7 cellular contexts compared by ENCODE assay signal in genomic region chr19:49512970-49513745, GRCh38. TPM values are rescaled to one million over a fixed set of nuclear protein-coding genes. Genes with fewer than 3 reads are reported as not detected.
A peak's percentile ranks its signal among the peaks of the same experiment; 100 is the strongest.
DNase-seq lines count a peak whose midpoint lies in the region; ATAC-seq and TF ChIP-seq lines count a peak whose summit lies in the region.

No MANE protein-coding gene starts in this region.

- H3K9me3 ChIP-seq in iPS-20b (ENCODE audit: insufficient read depth, low read depth, low read length) (no peaks in the 10 kb centered on the region), smooth muscle cell (replicated peaks; ENCODE audit: low read depth) (no peaks in the 10 kb centered on the region)

- no peaks in the 10 kb centered on the region for H3K79me2 ChIP-seq in smooth muscle cell (ENCODE audit: low read depth)

- ATAC-seq in GM18867 (IDR thresholded peaks at IDR 0.05; ENCODE audit: unreplicated experiment): no peak

- H3K27ac ChIP-seq in iPS-20b (ENCODE audit: low read length) (peak overlapping the region; percentile 78), smooth muscle cell (ENCODE audit: low read depth) (peak overlapping the region; percentile 43)

- H4K20me1 ChIP-seq in smooth muscle cell (ENCODE audit: low read depth): no peaks in the 10 kb centered on the region

- 2% methylated on average over 28 of the region's 50 CpGs for WGBS in smooth muscle cell (ENCODE audit: low lambda C conversion rate)

- H3K27me3 ChIP-seq in iPS-20b (ENCODE audit: insufficient read depth, low read length) (no peaks in the 10 kb centered on the region), smooth muscle cell (ENCODE audit: low read depth) (no peaks in the 10 kb centered on the region)

- H3K4me1 ChIP-seq in iPS-20b (ENCODE audit: insufficient read depth, low read length) (peaks cover 8% of the 10 kb centered on the region; the same call in 1 of the 2 replicates), smooth muscle cell (ENCODE audit: low read depth) (peaks cover 11% of the 10 kb centered on the region)

- TF ChIP-seq POLR2A in GM19099 (IDR thresholded peaks at IDR 0.05; ENCODE audit: extremely low read depth, insufficient read length, low read depth): peak; percentile 42

- H3K4me2 ChIP-seq in smooth muscle cell: peak overlapping the region; percentile 99

- H3F3A ChIP-seq in smooth muscle cell (ENCODE audit: low read depth): no peaks in the 10 kb centered on the region

- H3K36me3 ChIP-seq in iPS-20b (ENCODE audit: insufficient read depth, low read depth, low read length): peaks cover 10% of the 10 kb centered on the region
- no peaks in the 10 kb centered on the region for H3K36me3 ChIP-seq in smooth muscle cell (ENCODE audit: low read depth)

- peak overlapping the region; percentile 86 for H2AFZ ChIP-seq in smooth muscle cell (ENCODE audit: low read depth)

- H3K9ac ChIP-seq in iPS-20b (ENCODE audit: low read depth, low read length): peak overlapping the region; percentile 78
- H3K9ac ChIP-seq in smooth muscle cell (ENCODE audit: low read depth): peak overlapping the region; percentile 61

- DNase-seq in NCI-H510A treated with DMSO at 0.1 percent for 48 hours (lab: John Stamatoyannopoulos, UW) (peak; percentile 65), astrocyte of the hippocampus (ENCODE audit: low read depth, low spot score) (peak; percentile 55), smooth muscle cell (lab: John Stamatoyannopoulos, UW; ENCODE audit: unreplicated experiment) (no peak), GM10266 (ENCODE audit: extremely low spot score) (no peak)

- no peak for TF ChIP-seq CTCF in smooth muscle cell (IDR thresholded peaks at IDR 0.05; ENCODE audit: borderline replicate concordance, insufficient read depth, poor library complexity, severe bottlenecking)
- TF ChIP-seq CTCF in GM10266 (IDR thresholded peaks at IDR 0.05; ENCODE audit: control insufficient read depth, insufficient read depth, low read depth, missing control alignments): no peak

- peak overlapping the region; percentile 76 for H3K4me3 ChIP-seq in iPS-20b (ENCODE audit: low read length)
- peak overlapping the region; percentile 95 for H3K4me3 ChIP-seq in smooth muscle cell

RNA-seq across cellular contexts. Expression of gene FCGRT, which starts 0.7 kb away (rescaled TPM):
- total RNA-seq in smooth muscle cell: 58.1 and 66.1 TPM in 2 replicates
- 127 and 135 TPM in 2 replicates for polyA plus RNA-seq in smooth muscle cell

RNA-seq across cellular contexts. Expression of gene RCN3, which starts 14.6 kb away (rescaled TPM):
- 248 and 311 TPM in 2 replicates for total RNA-seq in smooth muscle cell
- polyA plus RNA-seq in smooth muscle cell: 773 and 1,078 TPM in 2 replicates

RNA-seq across cellular contexts. Expression of gene RPS11, which starts 16.9 kb away (rescaled TPM):
- 3,115 and 3,456 TPM in 2 replicates for total RNA-seq in smooth muscle cell
- 729 and 804 TPM in 2 replicates for polyA plus RNA-seq in smooth muscle cell

RNA-seq across cellular contexts. Expression of gene RPL13A, which starts 25.8 kb away (rescaled TPM):
- 1,134 and 1,154 TPM in 2 replicates for total RNA-seq in smooth muscle cell
- 732 and 818 TPM in 2 replicates for polyA plus RNA-seq in smooth muscle cell

RNA-seq across cellular contexts. Expression of gene FLT3LG, which starts 39.1 kb away (rescaled TPM):
- 0.27 and 0.45 TPM in 2 replicates for total RNA-seq in smooth muscle cell
- polyA plus RNA-seq in smooth muscle cell: 0.85 and 2.0 TPM in 2 replicates

Comparison
In these comparisons a context has a peak if more than half of its experiments do, and no peak if none do; other contexts are left out.
1. DNase-seq: peak in NCI-H510A treated with DMSO at 0.1 percent for 48 hours (single experiment) and astrocyte of the hippocampus (single experiment); none in smooth muscle cell (single experiment) and GM10266 (single experiment).